ENCODE assay signal across 1 cellular context in the genomic region with DNA sequence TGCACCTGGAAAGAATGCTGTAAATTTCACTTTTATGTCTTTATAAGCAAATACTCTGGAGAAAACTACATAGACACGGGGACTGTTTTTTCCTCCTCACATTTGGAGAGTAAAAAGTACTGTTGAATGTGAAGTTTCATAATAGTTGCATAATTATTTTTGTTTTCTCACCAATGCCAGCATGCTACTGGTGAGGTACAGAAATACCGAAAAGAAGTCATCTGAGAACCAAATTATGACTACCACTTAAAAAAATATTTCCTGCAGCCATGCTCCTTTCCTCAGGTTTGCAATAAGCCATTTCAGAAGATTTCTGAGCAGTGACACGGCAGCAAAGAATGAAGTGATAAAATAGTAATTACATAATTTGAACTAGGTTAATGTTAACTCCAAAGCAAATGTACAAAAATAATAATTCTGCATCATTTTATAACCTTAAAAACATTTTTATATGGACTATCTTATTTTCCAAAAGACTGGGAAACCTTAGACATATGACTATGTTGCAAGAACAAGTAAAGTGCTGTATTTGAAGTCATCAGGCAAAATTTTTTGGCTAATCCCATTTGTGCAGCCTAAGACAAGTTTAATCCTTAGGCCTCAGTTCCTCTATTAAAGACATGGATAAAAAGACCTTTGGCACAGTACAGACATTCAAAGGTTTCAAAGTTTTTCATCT.
TF ChIP-seq lines count a peak whose summit lies in the region.

No MANE protein-coding gene starts in this region.

TF ChIP-seq in GM12878, 131 proteins besides CTCF, POLR2A, EP300 and RAD21:
- TF ChIP-seq JUNB (IDR thresholded peaks at IDR 0.05) (peak; percentile 65), RELA (IDR thresholded peaks at IDR 0.05; ENCODE audit: borderline replicate concordance, partially characterized antibody) (no peak), RB1 (IDR thresholded peaks at IDR 0.05; ENCODE audit: borderline replicate concordance) (no peak), SMAD1 (IDR thresholded peaks at IDR 0.05; ENCODE audit: low read depth, partially characterized antibody) (no peak)
